In the genomic region with DNA sequence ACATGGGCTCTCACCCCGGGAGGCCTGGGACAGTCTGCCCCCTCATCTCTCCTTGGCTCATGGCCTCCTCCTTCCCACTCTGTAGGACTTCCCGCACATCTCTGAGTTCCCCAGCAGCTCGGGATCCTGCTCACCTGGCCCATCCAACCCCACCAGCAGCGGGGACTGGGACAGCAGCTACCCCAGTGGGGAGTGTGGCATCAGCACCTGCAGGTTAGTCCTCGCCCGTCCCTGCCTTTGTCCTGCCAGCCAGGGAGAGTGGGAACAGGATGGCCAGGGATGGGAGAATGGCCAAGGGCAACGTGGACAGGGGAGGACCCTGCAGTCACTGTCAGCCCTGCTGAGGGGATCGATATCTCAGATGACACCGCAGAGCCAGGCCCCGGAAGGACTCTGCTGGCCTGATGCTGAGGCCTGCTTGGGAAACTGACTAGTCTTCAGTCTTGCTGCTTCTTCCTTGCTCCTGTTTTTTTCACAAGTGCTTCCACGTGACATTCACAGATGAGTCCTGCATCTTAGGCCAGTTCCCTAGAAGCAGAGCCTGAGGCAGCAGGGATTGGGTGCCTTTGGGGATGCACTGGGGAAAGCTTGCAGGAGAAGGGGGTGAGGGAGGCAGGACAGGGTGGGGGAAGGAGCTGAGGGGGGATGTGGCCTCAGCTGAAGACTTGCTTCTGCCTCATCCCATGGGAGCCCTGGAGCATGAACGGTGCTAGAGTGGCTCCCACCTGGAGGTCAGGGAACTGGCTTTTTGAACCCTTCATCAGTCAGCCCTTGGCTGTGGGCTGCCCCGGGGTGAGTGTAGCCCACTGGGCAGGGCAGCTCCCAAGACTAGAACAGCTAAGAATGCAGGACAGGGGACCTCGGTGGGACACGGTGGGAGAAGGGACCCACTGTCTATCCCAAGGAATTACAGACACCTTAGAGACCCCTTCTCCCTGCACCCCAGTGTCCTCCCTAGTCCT, we compare ENCODE assay signal across 17 cellular contexts.
DNase-seq lines count a peak whose midpoint lies in the region; ATAC-seq and TF ChIP-seq lines count a peak whose summit lies in the region.
"Had no signal": no experiment of that assay in that cellular context is flagged by ENCODE, and none has a peak within 500 bp of the region (broad histone marks: within the 10 kb centered on the region; RNA-seq: fewer than 3 reads in every experiment).

No MANE protein-coding gene starts in this region.

- H3K27me3 ChIP-seq in BLaER1 treated with 17β-estradiol and CSF1 and Interleukin-3, amounts not matched to agents 10 nM and 100 nM = no peaks in the 10 kb centered on the region
- H3K27me3 ChIP-seq in neutrophil = no peaks in the 10 kb centered on the region
- H3K27me3 ChIP-seq: brain microvascular endothelial cell had no signal

- TF ChIP-seq CTCF in neutrophil (IDR thresholded peaks at IDR 0.05) (no peak), Calu3 (IDR thresholded peaks at IDR 0.05; ENCODE audit: unreplicated experiment) (no peak)

- H3K9me3 ChIP-seq in BLaER1 treated with 17β-estradiol and CSF1 and Interleukin-3, amounts not matched to agents 10 nM and 100 nM (replicated peaks in 1 of 11) = peaks cover 0 to 2% (median 0%) of the 10 kb centered on the region in 11 experiments; a peak in 5 of 22 replicates
- no peaks in the 10 kb centered on the region for H3K9me3 ChIP-seq in T-helper 17 cell (ENCODE audit: control insufficient read depth, low read length, poor library complexity, severe bottlenecking)
- no peaks in the 10 kb centered on the region for H3K9me3 ChIP-seq in neutrophil

- no peaks in the 10 kb centered on the region for H3K36me3 ChIP-seq in BLaER1 treated with 17β-estradiol and CSF1 and Interleukin-3, amounts not matched to agents 10 nM and 100 nM
- H3K36me3 ChIP-seq in neutrophil = no peaks in the 10 kb centered on the region
- H3K36me3 ChIP-seq: brain microvascular endothelial cell had no signal

- peaks cover 6% of the 10 kb centered on the region for H3K36me3 Mint-ChIP-seq in activated CD4-positive, alpha-beta T cell treated with anti-CD3 and anti-CD28 coated beads, Interleukin-2, amount 10 ng/mL, durations not matched to agents 24 days and 14 days (ENCODE audit: low read depth)
- H3K36me3 Mint-ChIP-seq in T-helper 17 cell (ENCODE audit: low read depth) (no peaks in the 10 kb centered on the region), Calu3 (ENCODE audit: insufficient read depth, unreplicated experiment) (no peaks in the 10 kb centered on the region)

- H3K27ac Mint-ChIP-seq in activated CD4-positive, alpha-beta T cell treated with anti-CD3 and anti-CD28 coated beads, Interleukin-2, amount 10 ng/mL, durations not matched to agents 24 days and 14 days = no peak overlapping the region
- H3K27ac Mint-ChIP-seq in T-helper 17 cell (peak overlapping the region; percentile 70), Calu3 (ENCODE audit: unreplicated experiment) (no peak overlapping the region)
- H3K27ac Mint-ChIP-seq: IgD-negative memory B cell had no signal

- DNase-seq in activated CD4-positive, alpha-beta T cell treated with anti-CD3 and anti-CD28 coated beads, Interleukin-2, amount 10 ng/mL, durations not matched to agents 24 days and 14 days = peak; percentile 58
- DNase-seq in activated CD4-positive, alpha-beta T cell treated with anti-CD3 and anti-CD28 coated beads, Interleukin-2, amount 50 U/mL, for 4 hours = no peak
- DNase-seq in T-helper 17 cell = no peak
- DNase-seq in Calu3 = no peak
- no peak for DNase-seq in EL
- no peak for DNase-seq in hypothalamus (lab: John Stamatoyannopoulos, UW)
- DNase-seq: brain microvascular endothelial cell; effector memory CD4-positive, alpha-beta T cell; left cardiac atrium; NCI-H1694 treated with DMSO at 0.1 percent for 48 hours; NCI-H82; OCI-M1; SHP77 treated with DMSO at 0.1 percent for 48 hours; stimulated activated CD4-positive, alpha-beta T cell treated with anti-CD3 and anti-CD28 coated beads, Interleukin-4, amount 100 ng/mL, for 4 hours had no signal

- peaks cover 11% of the 10 kb centered on the region for H3K27me3 Mint-ChIP-seq in activated CD4-positive, alpha-beta T cell treated with anti-CD3 and anti-CD28 coated beads, Interleukin-2, amount 10 ng/mL, durations not matched to agents 24 days and 14 days
- H3K27me3 Mint-ChIP-seq in T-helper 17 cell (peaks cover 8% of the 10 kb centered on the region), Calu3 (ENCODE audit: unreplicated experiment) (peaks cover 100% of the 10 kb centered on the region)

- CTCF ChIA-PET in Calu3 (lab: Charles Lee) = no interaction called here

- peaks cover 46 to 60% (median 56%) of the 10 kb centered on the region in 10 experiments for H3K4me1 ChIP-seq in BLaER1 treated with 17β-estradiol and CSF1 and Interleukin-3, amounts not matched to agents 10 nM and 100 nM
- H3K4me1 ChIP-seq in neutrophil (ENCODE audit: control insufficient read depth in 1 of 2, insufficient read depth in 1 of 2, low read depth in 1 of 2, low read length in 1 of 2) = peaks cover 52 to 54% of the 10 kb centered on the region in 2 experiments

- no peaks in the 10 kb centered on the region for H4K20me1 ChIP-seq in BLaER1 treated with 17β-estradiol and CSF1 and Interleukin-3, amounts not matched to agents 10 nM and 100 nM

- H3K4me3 Mint-ChIP-seq in activated CD4-positive, alpha-beta T cell treated with anti-CD3 and anti-CD28 coated beads, Interleukin-2, amount 10 ng/mL, durations not matched to agents 24 days and 14 days = no peak overlapping the region
- peak overlapping the region; percentile 31 for H3K4me3 Mint-ChIP-seq in T-helper 17 cell
- no peak overlapping the region for H3K4me3 Mint-ChIP-seq in Calu3 (ENCODE audit: low read depth, unreplicated experiment)
- H3K4me3 Mint-ChIP-seq: IgD-negative memory B cell had no signal

- peak overlapping the region; percentile 83 to 99 (median 94); a peak in 20 of 22 replicates for H3K4me2 ChIP-seq in BLaER1 treated with 17β-estradiol and CSF1 and Interleukin-3, amounts not matched to agents 10 nM and 100 nM

- peak overlapping the region in 7 of 11 experiments; percentile 82 to 91 (median 91); a peak in 10 of 22 replicates for H3K9ac ChIP-seq in BLaER1 treated with 17β-estradiol and CSF1 and Interleukin-3, amounts not matched to agents 10 nM and 100 nM

- peaks cover 8% of the 10 kb centered on the region for H3K9me3 Mint-ChIP-seq in activated CD4-positive, alpha-beta T cell treated with anti-CD3 and anti-CD28 coated beads, Interleukin-2, amount 10 ng/mL, durations not matched to agents 24 days and 14 days
- no peaks in the 10 kb centered on the region for H3K9me3 Mint-ChIP-seq in Calu3 (ENCODE audit: low read depth, unreplicated experiment)
- H3K9me3 Mint-ChIP-seq: IgD-negative memory B cell had no signal

- H3K27ac ChIP-seq in BLaER1 treated with 17β-estradiol and CSF1 and Interleukin-3, amounts not matched to agents 10 nM and 100 nM = peak overlapping the region in 8 of 11 experiments; percentile 87 to 99 (median 97); a peak in 16 of 22 replicates
- H3K27ac ChIP-seq in neutrophil = peak overlapping the region; percentile 92
- H3K27ac ChIP-seq: brain microvascular endothelial cell had no signal

- H3K4me1 Mint-ChIP-seq in activated CD4-positive, alpha-beta T cell treated with anti-CD3 and anti-CD28 coated beads, Interleukin-2, amount 10 ng/mL, durations not matched to agents 24 days and 14 days = peaks cover 40% of the 10 kb centered on the region
- peaks cover 25% of the 10 kb centered on the region for H3K4me1 Mint-ChIP-seq in T-helper 17 cell
- H3K4me1 Mint-ChIP-seq in Calu3 (ENCODE audit: low read depth, unreplicated experiment) = no peaks in the 10 kb centered on the region

- ATAC-seq in T-helper 17 cell = no peak
- ATAC-seq: left cardiac atrium had no signal

- intact Hi-C loops in activated CD4-positive, alpha-beta T cell treated with anti-CD3 and anti-CD28 coated beads, Interleukin-2, amount 10 ng/mL, durations not matched to agents 24 days and 14 days (cut with micrococcal nuclease) = loop anchor here (5.0 kb wide), 1 partner anchor 40 kb away; no protein-coding TSS in a partner anchor
- intact Hi-C loops in Calu3 (cut with micrococcal nuclease; ENCODE audit: unreplicated experiment) = no loop called here

- no peak overlapping the region for H3K4me3 ChIP-seq in BLaER1 treated with 17β-estradiol and CSF1 and Interleukin-3, amounts not matched to agents 10 nM and 100 nM
- no peak overlapping the region for H3K4me3 ChIP-seq in neutrophil (ENCODE audit: low read depth in 1 of 2, low read length in 1 of 2)

- BruUV-seq in Calu3 (replicated peaks; lab: Mats Ljungman, UMichigan) = no TSS peak
